In the genomic region with DNA sequence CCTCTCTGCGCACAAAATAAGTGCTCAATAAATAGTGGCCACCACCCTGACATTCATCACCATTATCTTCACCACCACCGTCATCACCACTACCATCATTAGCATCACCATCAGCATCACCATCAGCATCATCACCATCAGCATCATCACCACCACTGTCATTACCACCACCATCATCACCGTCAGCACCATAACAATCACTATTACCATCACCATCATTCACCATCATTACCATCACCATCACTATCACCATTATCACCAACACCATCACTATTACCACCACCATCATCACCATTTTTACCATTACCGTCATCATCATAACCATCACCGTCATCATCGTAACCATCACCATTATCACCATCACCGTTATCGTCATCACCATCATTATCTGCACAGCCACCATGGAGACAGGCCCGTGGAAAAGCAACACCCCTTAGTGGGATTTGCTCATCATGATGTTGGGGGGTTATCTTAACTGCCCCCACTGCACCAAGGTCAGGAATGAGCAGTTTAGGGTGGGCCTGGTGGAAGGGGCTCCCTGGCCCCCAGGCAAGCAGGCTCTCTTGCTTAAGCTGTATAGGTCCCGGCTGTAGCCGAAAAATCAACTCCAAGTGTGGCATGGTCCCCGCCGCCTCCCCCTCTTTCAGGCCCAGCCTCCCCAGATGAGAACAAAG, we compare ENCODE assay signal across 13 cellular contexts. TPM values are rescaled to one million over a fixed set of nuclear protein-coding genes. Genes with fewer than 3 reads are reported as not detected.
DNase-seq lines count a peak whose midpoint lies in the region; ATAC-seq, FAIRE-seq and TF ChIP-seq lines count a peak whose summit lies in the region.
"Had no signal": no experiment of that assay in that cellular context is flagged by ENCODE, and none has a peak within 500 bp of the region (broad histone marks: within the 10 kb centered on the region; RNA-seq: fewer than 3 reads in every experiment).

No MANE protein-coding gene starts in this region.

- H3K27me3 ChIP-seq in MM.1S (replicated peaks; ENCODE audit: insufficient read depth, low read length) (no peaks in the 10 kb centered on the region), bronchial epithelial cell (ENCODE audit: control insufficient read depth, insufficient read depth, low read length) (no peaks in the 10 kb centered on the region), neutrophil (no peaks in the 10 kb centered on the region)

- DNase-seq in D721Med (ENCODE audit: insufficient read length, low spot score) (no peak), MM.1S (no peak), bronchial epithelial cell (ENCODE audit: low read depth) (no peak), Ammon's horn (ENCODE audit: low spot score) (no peak)
- no peak for DNase-seq in effector CD4-positive, alpha-beta T cell
- no peak for DNase-seq in effector CD8-positive, alpha-beta T cell (lab: John Stamatoyannopoulos, UW)
- DNase-seq: amniotic stem cell, NCI-H2107, PC-9 had no signal

- TF ChIP-seq CTCF in D721Med (IDR thresholded peaks at IDR 0.05; ENCODE audit: insufficient read depth, missing control alignments) (no peak), MM.1S (IDR thresholded peaks at IDR 0.05; ENCODE audit: low read length) (no peak), bronchial epithelial cell (IDR thresholded peaks at IDR 0.05; ENCODE audit: insufficient read depth, low read length, severe bottlenecking) (no peak), neutrophil (IDR thresholded peaks at IDR 0.05) (no peak)

- FAIRE-seq in D721Med (lab: Jason Lieb, UNC) (peak; percentile 67), bronchial epithelial cell (lab: Jason Lieb, UNC) (peak; percentile 13)
- FAIRE-seq: GM18507 had no signal

- 0 out of 2 replicates have a peak overlapping the region, but pooled peaks have one; percentile 4 for H3K4me2 ChIP-seq in MM.1S (ENCODE audit: low read depth, low read length)
- H3K4me2 ChIP-seq: PC-9 had no signal

- H2AFZ ChIP-seq in MM.1S (ENCODE audit: low read length), result no peak overlapping the region
- H2AFZ ChIP-seq: PC-9 had no signal

- H3K4me3 ChIP-seq in MM.1S (ENCODE audit: low read length) (no peak overlapping the region), bronchial epithelial cell (ENCODE audit: low read depth, low read length) (no peak overlapping the region), neutrophil (ENCODE audit: low read depth in 1 of 2, low read length in 1 of 2) (peak overlapping the region in 1 of 2 experiments; percentile 66)
- H3K4me3 ChIP-seq: PC-9 had no signal

- ATAC-seq in GM19397 (IDR thresholded peaks at IDR 0.05; ENCODE audit: unreplicated experiment), result no peak

- H3K9me3 ChIP-seq in MM.1S (replicated peaks; ENCODE audit: insufficient read depth, low read length), result no peaks in the 10 kb centered on the region
- no peaks in the 10 kb centered on the region for H3K9me3 ChIP-seq in neutrophil

- H3F3A ChIP-seq in MM.1S (ENCODE audit: insufficient read depth, low read length), result peaks cover 71% of the 10 kb centered on the region

- H3K9me2 ChIP-seq in MM.1S (replicated peaks; ENCODE audit: insufficient read depth, low read length), result no peaks in the 10 kb centered on the region

- H3K4me1 ChIP-seq in MM.1S (ENCODE audit: low read length), result peaks cover 96% of the 10 kb centered on the region
- peaks cover 100% of the 10 kb centered on the region in 2 experiments for H3K4me1 ChIP-seq in neutrophil (ENCODE audit: control insufficient read depth in 1 of 2, insufficient read depth in 1 of 2, low read depth in 1 of 2, low read length in 1 of 2)

- peaks cover 64% of the 10 kb centered on the region for H3K79me2 ChIP-seq in MM.1S (ENCODE audit: low read length)

- no peak overlapping the region for H3K9ac ChIP-seq in MM.1S (ENCODE audit: low read length)

- 0 out of 2 replicates have a peak, but pooled peaks cover 11% of the 10 kb centered on the region for H3K36me3 ChIP-seq in MM.1S (replicated peaks; ENCODE audit: insufficient read depth, low read length)
- no peaks in the 10 kb centered on the region for H3K36me3 ChIP-seq in bronchial epithelial cell (ENCODE audit: control insufficient read depth, insufficient read depth, low read length)
- H3K36me3 ChIP-seq in neutrophil, result peaks cover 71% of the 10 kb centered on the region

- no peaks in the 10 kb centered on the region for H4K20me1 ChIP-seq in MM.1S (ENCODE audit: insufficient read depth, low read length)

- H3K27ac ChIP-seq in MM.1S (ENCODE audit: low read length) (peak overlapping the region; percentile 51; the same call in 1 of the 2 replicates), neutrophil (peak overlapping the region; percentile 98)
- H3K27ac ChIP-seq: PC-9, VCaP had no signal

RNA-seq across cellular contexts. Expression of a gene that starts 18.1 kb away (rescaled TPM):
- total RNA-seq in bronchial epithelial cell, result 2.6 and 3.7 TPM in 2 replicates

RNA-seq across cellular contexts. Expression of a gene that starts 40.0 kb away (rescaled TPM):
- not detected in 2 replicates for total RNA-seq in bronchial epithelial cell
- total RNA-seq: PC-9 had no signal

RNA-seq across cellular contexts. Expression of a gene that starts 46.8 kb away (rescaled TPM):
- not detected in 2 replicates for total RNA-seq in bronchial epithelial cell
- total RNA-seq: PC-9 had no signal
